ENCODE assay signal across 16 cellular contexts in genomic region chr3:114235431-114235830, GRCh38. TPM values are rescaled to one million over a fixed set of nuclear protein-coding genes. Genes with fewer than 3 reads are reported as not detected.
"Had no signal": no experiment of that assay in that cellular context is flagged by ENCODE, and none has a peak within 500 bp of the region (broad histone marks: within the 10 kb centered on the region; RNA-seq: fewer than 3 reads in every experiment).

No MANE protein-coding gene starts in this region.

- DNase-seq: aorta, glutamatergic neuron, left cardiac atrium, lower lobe of right lung, midbrain, nucleus accumbens, transverse colon had no signal

- H3K4me3 ChIP-seq: breast epithelium, esophagus muscularis mucosa, lower lobe of right lung, right atrium auricular region, SJSA1, skin epidermis, transverse colon had no signal

- H3K27ac ChIP-seq: breast epithelium, esophagus muscularis mucosa, lower lobe of right lung, right atrium auricular region, SJSA1, transverse colon had no signal

- H3K27ac Mint-ChIP-seq: activated naive CD4-positive, alpha-beta T cell treated with anti-CD3 and anti-CD28 coated beads, Interleukin-2, amount 50 U/mL, for 72 hours had no signal

- H3K9me3 ChIP-seq: breast epithelium, esophagus muscularis mucosa, lower lobe of right lung, right atrium auricular region, SJSA1, transverse colon had no signal

- ATAC-seq: left cardiac atrium, lower lobe of right lung had no signal

- H3K4me1 ChIP-seq: breast epithelium, esophagus muscularis mucosa, lower lobe of right lung, right atrium auricular region, SJSA1, transverse colon had no signal

- H3K36me3 ChIP-seq: breast epithelium, esophagus muscularis mucosa, lower lobe of right lung, right atrium auricular region, SJSA1, transverse colon had no signal

RNA-seq across cellular contexts. Expression of gene ZNF80, which starts 1.9 kb away (rescaled TPM):
- total RNA-seq: esophagus muscularis mucosa, fibroblast of villous mesenchyme, left cardiac atrium, lower lobe of right lung, posterior vena cava, right atrium auricular region, SJSA1, transverse colon had no signal

RNA-seq across cellular contexts. Expression of gene DRD3, which starts 56.6 kb away (rescaled TPM):
- total RNA-seq: activated naive CD4-positive, alpha-beta T cell treated with anti-CD3 and anti-CD28 coated beads, Interleukin-2, amount 50 U/mL, for 72 hours; aorta; breast epithelium; esophagus muscularis mucosa; fibroblast of villous mesenchyme; left cardiac atrium; lower lobe of right lung; posterior vena cava; right atrium auricular region; SJSA1; subcutaneous adipose tissue; transverse colon had no signal

RNA-seq across cellular contexts. Expression of gene TIGIT, which starts 58.4 kb away (rescaled TPM):
- total RNA-seq: SJSA1 had no signal
